In the genomic region with DNA sequence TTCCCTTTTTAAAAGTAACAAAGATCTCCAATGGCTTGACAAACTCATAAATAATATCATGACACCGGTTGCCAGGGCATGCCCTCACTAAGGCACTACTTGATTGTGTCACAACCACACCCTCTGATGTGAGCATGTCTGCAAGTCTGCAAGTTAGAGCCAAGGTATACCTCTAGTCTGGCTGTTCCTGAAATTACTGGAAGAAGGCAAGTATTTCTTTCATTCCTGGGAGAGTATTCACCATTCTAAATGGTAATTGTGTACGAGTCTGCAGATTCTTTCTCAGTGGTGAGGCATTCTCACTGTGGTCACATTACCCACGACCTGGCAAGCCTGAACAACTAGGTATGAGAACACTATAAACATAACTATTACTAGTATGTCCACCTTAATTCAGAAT, we compare ENCODE assay signal across 1 cellular context.
A peak's percentile ranks its signal among the peaks of the same experiment; 100 is the strongest.
TF ChIP-seq lines count a peak whose summit lies in the region.

No MANE protein-coding gene starts in this region.

TF ChIP-seq in SK-N-SH, 30 proteins besides CTCF, POLR2A, EP300 and RAD21 (continued from another document):
- TF ChIP-seq TCF12 (IDR thresholded peaks at IDR 0.05) (peak; percentile 26; the same call in 1 of the 2 replicates), RFX5 (IDR thresholded peaks at IDR 0.05; ENCODE audit: low read length) (no peak), EZH2phosphoT487 (IDR thresholded peaks at IDR 0.05; ENCODE audit: borderline replicate concordance, low read depth) (no peak), TAF1 (IDR thresholded peaks at IDR 0.05; ENCODE audit: borderline replicate concordance, low read depth, low read length) (no peak), FOSL2 (IDR thresholded peaks at IDR 0.05; ENCODE audit: borderline replicate concordance, low read depth) (peak; percentile 44; the same call in 1 of the 2 replicates), CHD2 (IDR thresholded peaks at IDR 0.05; ENCODE audit: low read length, partially characterized antibody) (no peak), NFIC (IDR thresholded peaks at IDR 0.05; ENCODE audit: borderline replicate concordance) (peak; percentile 40), FOXJ3 (CRISPR knock-in tag; IDR thresholded peaks at IDR 0.05) (no peak), MEF2A (IDR thresholded peaks at IDR 0.05; ENCODE audit: borderline replicate concordance, low read depth) (no peak), JUND (IDR thresholded peaks at IDR 0.05) (peak; percentile 21; the same call in 1 of the 2 replicates), RCOR1 (IDR thresholded peaks at IDR 0.05; ENCODE audit: low read length) (no peak), ELF1 (IDR thresholded peaks at IDR 0.05) (no peak)
- TF ChIP-seq, protein P1, sequence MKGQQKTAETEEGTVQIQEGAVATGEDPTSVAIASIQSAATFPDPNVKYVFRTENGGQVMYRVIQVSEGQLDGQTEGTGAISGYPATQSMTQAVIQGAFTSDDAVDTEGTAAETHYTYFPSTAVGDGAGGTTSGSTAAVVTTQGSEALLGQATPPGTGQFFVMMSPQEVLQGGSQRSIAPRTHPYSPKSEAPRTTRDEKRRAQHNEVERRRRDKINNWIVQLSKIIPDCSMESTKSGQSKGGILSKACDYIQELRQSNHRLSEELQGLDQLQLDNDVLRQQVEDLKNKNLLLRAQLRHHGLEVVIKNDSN (IDR thresholded peaks at IDR 0.05; ENCODE audit: borderline replicate concordance, low read depth) = no peak
- TF ChIP-seq, protein P2, sequence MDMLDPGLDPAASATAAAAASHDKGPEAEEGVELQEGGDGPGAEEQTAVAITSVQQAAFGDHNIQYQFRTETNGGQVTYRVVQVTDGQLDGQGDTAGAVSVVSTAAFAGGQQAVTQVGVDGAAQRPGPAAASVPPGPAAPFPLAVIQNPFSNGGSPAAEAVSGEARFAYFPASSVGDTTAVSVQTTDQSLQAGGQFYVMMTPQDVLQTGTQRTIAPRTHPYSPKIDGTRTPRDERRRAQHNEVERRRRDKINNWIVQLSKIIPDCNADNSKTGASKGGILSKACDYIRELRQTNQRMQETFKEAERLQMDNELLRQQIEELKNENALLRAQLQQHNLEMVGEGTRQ (IDR thresholded peaks at IDR 0.05; ENCODE audit: borderline replicate concordance, low read depth, low read length) = no peak
- TF ChIP-seq, protein P3, sequence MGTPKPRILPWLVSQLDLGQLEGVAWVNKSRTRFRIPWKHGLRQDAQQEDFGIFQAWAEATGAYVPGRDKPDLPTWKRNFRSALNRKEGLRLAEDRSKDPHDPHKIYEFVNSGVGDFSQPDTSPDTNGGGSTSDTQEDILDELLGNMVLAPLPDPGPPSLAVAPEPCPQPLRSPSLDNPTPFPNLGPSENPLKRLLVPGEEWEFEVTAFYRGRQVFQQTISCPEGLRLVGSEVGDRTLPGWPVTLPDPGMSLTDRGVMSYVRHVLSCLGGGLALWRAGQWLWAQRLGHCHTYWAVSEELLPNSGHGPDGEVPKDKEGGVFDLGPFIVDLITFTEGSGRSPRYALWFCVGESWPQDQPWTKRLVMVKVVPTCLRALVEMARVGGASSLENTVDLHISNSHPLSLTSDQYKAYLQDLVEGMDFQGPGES (IDR thresholded peaks at IDR 0.05; ENCODE audit: low read depth, low read length) = no peak
- TF ChIP-seq, protein P4, sequence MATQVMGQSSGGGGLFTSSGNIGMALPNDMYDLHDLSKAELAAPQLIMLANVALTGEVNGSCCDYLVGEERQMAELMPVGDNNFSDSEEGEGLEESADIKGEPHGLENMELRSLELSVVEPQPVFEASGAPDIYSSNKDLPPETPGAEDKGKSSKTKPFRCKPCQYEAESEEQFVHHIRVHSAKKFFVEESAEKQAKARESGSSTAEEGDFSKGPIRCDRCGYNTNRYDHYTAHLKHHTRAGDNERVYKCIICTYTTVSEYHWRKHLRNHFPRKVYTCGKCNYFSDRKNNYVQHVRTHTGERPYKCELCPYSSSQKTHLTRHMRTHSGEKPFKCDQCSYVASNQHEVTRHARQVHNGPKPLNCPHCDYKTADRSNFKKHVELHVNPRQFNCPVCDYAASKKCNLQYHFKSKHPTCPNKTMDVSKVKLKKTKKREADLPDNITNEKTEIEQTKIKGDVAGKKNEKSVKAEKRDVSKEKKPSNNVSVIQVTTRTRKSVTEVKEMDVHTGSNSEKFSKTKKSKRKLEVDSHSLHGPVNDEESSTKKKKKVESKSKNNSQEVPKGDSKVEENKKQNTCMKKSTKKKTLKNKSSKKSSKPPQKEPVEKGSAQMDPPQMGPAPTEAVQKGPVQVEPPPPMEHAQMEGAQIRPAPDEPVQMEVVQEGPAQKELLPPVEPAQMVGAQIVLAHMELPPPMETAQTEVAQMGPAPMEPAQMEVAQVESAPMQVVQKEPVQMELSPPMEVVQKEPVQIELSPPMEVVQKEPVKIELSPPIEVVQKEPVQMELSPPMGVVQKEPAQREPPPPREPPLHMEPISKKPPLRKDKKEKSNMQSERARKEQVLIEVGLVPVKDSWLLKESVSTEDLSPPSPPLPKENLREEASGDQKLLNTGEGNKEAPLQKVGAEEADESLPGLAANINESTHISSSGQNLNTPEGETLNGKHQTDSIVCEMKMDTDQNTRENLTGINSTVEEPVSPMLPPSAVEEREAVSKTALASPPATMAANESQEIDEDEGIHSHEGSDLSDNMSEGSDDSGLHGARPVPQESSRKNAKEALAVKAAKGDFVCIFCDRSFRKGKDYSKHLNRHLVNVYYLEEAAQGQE (IDR thresholded peaks at IDR 0.05; ENCODE audit: low read depth, low read length) = no peak
